21 cellular contexts compared by ENCODE assay signal in the genomic region with DNA sequence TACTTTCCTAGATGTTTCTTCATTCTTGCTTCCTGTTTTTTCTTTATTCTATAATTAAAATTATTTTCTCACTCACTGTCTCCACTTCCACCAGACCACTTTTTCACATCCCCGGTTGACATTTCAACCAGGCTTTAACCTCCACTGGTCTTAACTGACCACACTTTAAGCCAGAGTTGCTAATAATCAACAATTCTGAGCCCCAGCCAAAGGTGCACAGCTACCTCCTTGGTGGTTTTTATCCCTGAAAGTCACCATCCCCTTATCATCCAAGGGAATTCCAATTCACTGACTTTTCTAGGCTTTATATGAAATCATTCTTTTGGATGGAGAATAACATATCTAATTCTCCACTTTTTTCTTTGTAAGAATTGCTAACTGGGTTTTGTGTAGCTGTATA.
A peak's percentile ranks its signal among the peaks of the same experiment; 100 is the strongest.
DNase-seq lines count a peak whose midpoint lies in the region; ATAC-seq, FAIRE-seq and TF ChIP-seq lines count a peak whose summit lies in the region.
"Had no signal": no experiment of that assay in that cellular context is flagged by ENCODE, and none has a peak within 500 bp of the region (broad histone marks: within the 10 kb centered on the region; RNA-seq: fewer than 3 reads in every experiment).

No MANE protein-coding gene starts in this region.

- H3K36me3 Mint-ChIP-seq in type B pancreatic cell, result no peaks in the 10 kb centered on the region
- H3K36me3 Mint-ChIP-seq: CD14-positive monocyte; CD4-positive, alpha-beta memory T cell had no signal

- intact Hi-C loops in dorsolateral prefrontal cortex (cut with DNase I), result no loop called here

- H3K27ac ChIP-seq in dorsolateral prefrontal cortex, result no peak overlapping the region
- H3K27ac ChIP-seq: GM23248 had no signal

- peak; percentile 18 for DNase-seq in NOMO-1 treated with DMSO at 0.1 percent for 48 hours (lab: John Stamatoyannopoulos, UW; ENCODE audit: unreplicated experiment)
- no peak for DNase-seq in NOMO-1 treated with dmso at 0.1 percent for 144 hours (lab: John Stamatoyannopoulos, UW; ENCODE audit: unreplicated experiment)
- DNase-seq in RCC 7860 (ENCODE audit: low spot score), result peak; percentile 56
- DNase-seq in type B pancreatic cell (ENCODE audit: extremely low spot score, unreplicated experiment), result peak; percentile 4
- DNase-seq in dorsolateral prefrontal cortex, result no peak
- no peak for DNase-seq in left lobe of liver (ENCODE audit: low spot score)
- no peak for DNase-seq in SHP77 treated with DMSO at 0.1 percent for 48 hours (lab: John Stamatoyannopoulos, UW)
- DNase-seq: 8988T; BE2C; CD4-positive, alpha-beta memory T cell; DMS153; DMS79; GDM1; GM23248; HCEC 1CT; IMR-90 had no signal

- peaks cover 0 to 4% (median 0%) of the 10 kb centered on the region in 45 donors for H3K27me3 ChIP-seq in dorsolateral prefrontal cortex

- H3K27ac Mint-ChIP-seq in type B pancreatic cell, result no peak overlapping the region
- H3K27ac Mint-ChIP-seq: CD14-positive monocyte; CD4-positive, alpha-beta memory T cell had no signal

- peaks cover 20% of the 10 kb centered on the region for H3K4me1 Mint-ChIP-seq in type B pancreatic cell (ENCODE audit: unreplicated experiment)
- H3K4me1 Mint-ChIP-seq: CD14-positive monocyte had no signal

- peaks cover 13% of the 10 kb centered on the region for H3K27me3 Mint-ChIP-seq in type B pancreatic cell

- H3K4me3 Mint-ChIP-seq in type B pancreatic cell, result no peak overlapping the region
- H3K4me3 Mint-ChIP-seq: CD4-positive, alpha-beta memory T cell had no signal

- peak; percentile 98 for FAIRE-seq in RCC 7860 (lab: Jason Lieb, UNC)
- FAIRE-seq in islet of Langerhans (lab: Jason Lieb, UNC), result peak; percentile 21
- FAIRE-seq: GM12892, GM18507, HTR-8/SVneo had no signal

- ATAC-seq in left lobe of liver, result no peak

- no peak overlapping the region for H3K4me3 ChIP-seq in dorsolateral prefrontal cortex
- H3K4me3 ChIP-seq: GM23248 had no signal

- no peak for TF ChIP-seq CTCF in type B pancreatic cell (conservative IDR thresholded peaks at IDR 0.05)
- TF ChIP-seq CTCF in dorsolateral prefrontal cortex (IDR thresholded peaks at IDR 0.05 in 54 of 56, conservative IDR thresholded peaks at IDR 0.05 in 2 of 56; ENCODE audit: low read depth in 1 of 56, partially characterized antibody in 56 of 56), result no peak

- H3K9me3 Mint-ChIP-seq in type B pancreatic cell, result no peaks in the 10 kb centered on the region
- H3K9me3 Mint-ChIP-seq: CD14-positive monocyte had no signal

Comparison
In these comparisons a context has a peak if more than half of its experiments do, and no peak if none do; other contexts are left out.
1. DNase-seq: peak in NOMO-1 treated with DMSO at 0.1 percent for 48 hours (single experiment), RCC 7860 (single experiment) and type B pancreatic cell (single experiment); none in NOMO-1 treated with dmso at 0.1 percent for 144 hours (single experiment), dorsolateral prefrontal cortex (0 of 10), left lobe of liver (single experiment) and SHP77 treated with DMSO at 0.1 percent for 48 hours (single experiment).